In genomic region chr19:33521480-33522370, GRCh38 we compare ENCODE assay signal across 8 cellular contexts. TPM values are rescaled to one million over a fixed set of nuclear protein-coding genes. Genes with fewer than 3 reads are reported as not detected.
DNase-seq lines count a peak whose midpoint lies in the region; TF ChIP-seq lines count a peak whose summit lies in the region.

Gene PEPD (minus strand): TSS chr19:33521791. CDS start chr19:33521760, 31 bp downstream.

- no peaks in the 10 kb centered on the region for H3K27me3 Mint-ChIP-seq in activated naive CD8-positive, alpha-beta T cell

- H3K27me3 ChIP-seq in ovary (no peaks in the 10 kb centered on the region), thymus (ENCODE audit: control insufficient read depth, insufficient read depth) (no peaks in the 10 kb centered on the region)

- H3K27ac ChIP-seq in ovary (peak within 1 kb of the TSS; percentile 48 to 59), thymus (ENCODE audit: low read depth) (no peak within 1 kb of the TSS)

- peaks cover 25% of the 10 kb centered on the region for H3K4me1 Mint-ChIP-seq in activated naive CD8-positive, alpha-beta T cell (ENCODE audit: low read depth)

- DNase-seq in GM03348 (ENCODE audit: low spot score) (peak; percentile 100), HEK293T (ENCODE audit: extremely low spot score) (peak; percentile 99), NB4 (ENCODE audit: low read depth) (peak; percentile 82), SKM-1 treated with dmso at 0.1 percent for 144 hours (lab: John Stamatoyannopoulos, UW; ENCODE audit: unreplicated experiment) (peak; percentile 61), head of caudate nucleus (peak; percentile 86 to 98 (median 94)), ovary (peak; percentile 87 to 94 (median 91))

- no peaks in the 10 kb centered on the region for H3K9me3 ChIP-seq in ovary
- H3K9me3 ChIP-seq in thymus (ENCODE audit: control insufficient read depth): no peaks in the 10 kb centered on the region

- TF ChIP-seq POLR2A in NB4 (IDR thresholded peaks at IDR 0.05; ENCODE audit: extremely low read depth, insufficient read length): peak; percentile 19
- TF ChIP-seq POLR2A in ovary (IDR thresholded peaks at IDR 0.05): no peak

- no peaks in the 10 kb centered on the region for H3K9me3 Mint-ChIP-seq in activated naive CD8-positive, alpha-beta T cell (ENCODE audit: low read depth)

- H3K27ac Mint-ChIP-seq in activated naive CD8-positive, alpha-beta T cell: peak within 1 kb of the TSS; percentile 88

- H3K4me1 ChIP-seq in ovary (ENCODE audit: insufficient read depth) (peaks cover 3% of the 10 kb centered on the region), thymus (ENCODE audit: control insufficient read depth, insufficient read depth, low read length) (peaks cover 6% of the 10 kb centered on the region)

- intact Hi-C loops in head of caudate nucleus (cut with DNase I): no loop called here
- intact Hi-C loops in ovary (cut with DNase I): no loop called here

- H3K4me3 ChIP-seq in NB4 (ENCODE audit: low read depth, low read length) (peak within 1 kb of the TSS; percentile 53), ovary (peak within 1 kb of the TSS; percentile 64), thymus (ENCODE audit: low read length) (peak within 1 kb of the TSS; percentile 87)

- TF ChIP-seq CTCF in NB4 (IDR thresholded peaks at IDR 0.05; ENCODE audit: low read depth, low read length) (no peak), ovary (IDR thresholded peaks at IDR 0.05) (no peak)

- 3 to 6% (median 5%) methylated on average over 38 to 69 of the region's 69 CpGs for WGBS in ovary, 3 donors
- 4% methylated on average over 69 of the region's 69 CpGs for WGBS in thymus

- POLR2A ChIA-PET in HEK293T (lab: Yijun Ruan, JAX): interaction anchor here (0.9 to 1.7 kb wide), 4 partner anchors 9 to 91 kb away, joined by 3 to 9 read pairs (median 4); no protein-coding TSS in a partner anchor

- no peaks in the 10 kb centered on the region for H3K36me3 Mint-ChIP-seq in activated naive CD8-positive, alpha-beta T cell

- H3K36me3 ChIP-seq in ovary: no peaks in the 10 kb centered on the region
- no peaks in the 10 kb centered on the region for H3K36me3 ChIP-seq in thymus (ENCODE audit: control insufficient read depth, insufficient read depth)

- CTCF ChIA-PET in HEK293T (lab: Yijun Ruan, JAX): no interaction called here

- peak; percentile 30 for TF ChIP-seq EP300 in ovary (IDR thresholded peaks at IDR 0.05)

- H3K4me3 Mint-ChIP-seq in activated naive CD8-positive, alpha-beta T cell: peak within 1 kb of the TSS; percentile 90

TF ChIP-seq in HEK293T, 16 proteins besides CTCF, POLR2A, EP300 and RAD21:
- TF ChIP-seq TARDBP (IDR thresholded peaks at IDR 0.05) (no peak), NFRKB (IDR thresholded peaks at IDR 0.05) (no peak), SP1 (IDR thresholded peaks at IDR 0.05) (no peak), ELF4 (IDR thresholded peaks at IDR 0.05) (peak; percentile 38; the same call in 1 of the 2 replicates)
TF ChIP-seq in HEK293T: peak in this region for 1.

RNA-seq across cellular contexts. Expression of gene PEPD, which starts in this region (rescaled TPM):
- total RNA-seq in ovary: 10 to 100 TPM; 38.7 to 66.9 (median 62.2) TPM
- polyA plus RNA-seq in ovary (10 to 100 TPM; 50.8 to 57.7 TPM), thymus (42.4 TPM)
